In genomic region chr2:109405833-109406232, GRCh38 we compare ENCODE assay signal across 1 cellular context.
TF ChIP-seq lines count a peak whose summit lies in the region.

No MANE protein-coding gene starts in this region.

TF ChIP-seq in WTC11, 78 proteins besides CTCF, POLR2A, EP300 and RAD21 (continued from another document):
- no peak for TF ChIP-seq ZNF425 (CRISPR knock-in tag; conservative IDR thresholded peaks at IDR 0.05)
TF ChIP-seq in WTC11: peak in this region for 0.
